Comparison of ENCODE assay signal across 1 cellular context in the genomic region with DNA sequence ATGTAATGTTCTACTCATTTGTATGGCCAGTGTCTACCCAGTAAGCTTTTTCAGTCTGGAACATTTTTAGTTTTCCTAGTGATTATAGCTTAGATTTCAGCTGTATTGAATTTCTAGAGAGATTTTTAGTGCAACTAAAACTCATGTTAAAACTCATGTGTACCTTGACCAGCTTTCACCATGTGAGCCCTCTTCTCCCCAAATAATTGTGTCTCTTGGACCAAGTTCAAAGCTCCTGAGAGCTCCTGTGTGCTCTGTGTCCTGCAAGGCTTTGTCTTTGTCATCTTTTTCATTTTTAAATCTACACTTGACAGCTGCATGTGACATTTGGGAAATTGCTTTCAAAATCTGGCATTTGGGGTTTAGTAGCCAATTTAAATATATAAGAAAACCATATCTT.
A peak's percentile ranks its signal among the peaks of the same experiment; 100 is the strongest.
TF ChIP-seq lines count a peak whose summit lies in the region.

No MANE protein-coding gene starts in this region.

TF ChIP-seq in HepG2, 621 proteins besides CTCF, POLR2A, EP300 and RAD21:
- TF ChIP-seq EHMT2 (IDR thresholded peaks at IDR 0.05; ENCODE audit: borderline replicate concordance, low read depth, low read length) (no peak), ZNF552 (CRISPR knock-in tag; IDR thresholded peaks at IDR 0.05; ENCODE audit: borderline replicate concordance) (no peak), AGO2 (optimal IDR thresholded peaks at IDR 0.05; ENCODE audit: low read depth, low read length) (no peak), ZNF232 (CRISPR knock-in tag; IDR thresholded peaks at IDR 0.05; ENCODE audit: borderline replicate concordance) (0 out of 2 replicates have a peak, but pooled peaks have one; percentile 31), ARHGAP35 (CRISPR knock-in tag; IDR thresholded peaks at IDR 0.05; ENCODE audit: borderline replicate concordance) (no peak), ZNF607 (CRISPR knock-in tag; IDR thresholded peaks at IDR 0.05; ENCODE audit: borderline replicate concordance) (no peak), FOXC1 (CRISPR knock-in tag; IDR thresholded peaks at IDR 0.05; ENCODE audit: borderline replicate concordance) (no peak), HNF4A (CRISPR knock-in tag; IDR thresholded peaks at IDR 0.05) (peak; percentile 38; the same call in 1 of the 2 replicates)
- TF ChIP-seq, protein P1, sequence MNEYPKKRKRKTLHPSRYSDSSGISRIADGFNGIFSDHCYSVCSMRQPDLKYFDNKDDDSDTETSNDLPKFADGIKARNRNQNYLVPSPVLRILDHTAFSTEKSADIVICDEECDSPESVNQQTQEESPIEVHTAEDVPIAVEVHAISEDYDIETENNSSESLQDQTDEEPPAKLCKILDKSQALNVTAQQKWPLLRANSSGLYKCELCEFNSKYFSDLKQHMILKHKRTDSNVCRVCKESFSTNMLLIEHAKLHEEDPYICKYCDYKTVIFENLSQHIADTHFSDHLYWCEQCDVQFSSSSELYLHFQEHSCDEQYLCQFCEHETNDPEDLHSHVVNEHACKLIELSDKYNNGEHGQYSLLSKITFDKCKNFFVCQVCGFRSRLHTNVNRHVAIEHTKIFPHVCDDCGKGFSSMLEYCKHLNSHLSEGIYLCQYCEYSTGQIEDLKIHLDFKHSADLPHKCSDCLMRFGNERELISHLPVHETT (CRISPR knock-in tag; conservative IDR thresholded peaks at IDR 0.05), result no peak
- TF ChIP-seq, protein P2, sequence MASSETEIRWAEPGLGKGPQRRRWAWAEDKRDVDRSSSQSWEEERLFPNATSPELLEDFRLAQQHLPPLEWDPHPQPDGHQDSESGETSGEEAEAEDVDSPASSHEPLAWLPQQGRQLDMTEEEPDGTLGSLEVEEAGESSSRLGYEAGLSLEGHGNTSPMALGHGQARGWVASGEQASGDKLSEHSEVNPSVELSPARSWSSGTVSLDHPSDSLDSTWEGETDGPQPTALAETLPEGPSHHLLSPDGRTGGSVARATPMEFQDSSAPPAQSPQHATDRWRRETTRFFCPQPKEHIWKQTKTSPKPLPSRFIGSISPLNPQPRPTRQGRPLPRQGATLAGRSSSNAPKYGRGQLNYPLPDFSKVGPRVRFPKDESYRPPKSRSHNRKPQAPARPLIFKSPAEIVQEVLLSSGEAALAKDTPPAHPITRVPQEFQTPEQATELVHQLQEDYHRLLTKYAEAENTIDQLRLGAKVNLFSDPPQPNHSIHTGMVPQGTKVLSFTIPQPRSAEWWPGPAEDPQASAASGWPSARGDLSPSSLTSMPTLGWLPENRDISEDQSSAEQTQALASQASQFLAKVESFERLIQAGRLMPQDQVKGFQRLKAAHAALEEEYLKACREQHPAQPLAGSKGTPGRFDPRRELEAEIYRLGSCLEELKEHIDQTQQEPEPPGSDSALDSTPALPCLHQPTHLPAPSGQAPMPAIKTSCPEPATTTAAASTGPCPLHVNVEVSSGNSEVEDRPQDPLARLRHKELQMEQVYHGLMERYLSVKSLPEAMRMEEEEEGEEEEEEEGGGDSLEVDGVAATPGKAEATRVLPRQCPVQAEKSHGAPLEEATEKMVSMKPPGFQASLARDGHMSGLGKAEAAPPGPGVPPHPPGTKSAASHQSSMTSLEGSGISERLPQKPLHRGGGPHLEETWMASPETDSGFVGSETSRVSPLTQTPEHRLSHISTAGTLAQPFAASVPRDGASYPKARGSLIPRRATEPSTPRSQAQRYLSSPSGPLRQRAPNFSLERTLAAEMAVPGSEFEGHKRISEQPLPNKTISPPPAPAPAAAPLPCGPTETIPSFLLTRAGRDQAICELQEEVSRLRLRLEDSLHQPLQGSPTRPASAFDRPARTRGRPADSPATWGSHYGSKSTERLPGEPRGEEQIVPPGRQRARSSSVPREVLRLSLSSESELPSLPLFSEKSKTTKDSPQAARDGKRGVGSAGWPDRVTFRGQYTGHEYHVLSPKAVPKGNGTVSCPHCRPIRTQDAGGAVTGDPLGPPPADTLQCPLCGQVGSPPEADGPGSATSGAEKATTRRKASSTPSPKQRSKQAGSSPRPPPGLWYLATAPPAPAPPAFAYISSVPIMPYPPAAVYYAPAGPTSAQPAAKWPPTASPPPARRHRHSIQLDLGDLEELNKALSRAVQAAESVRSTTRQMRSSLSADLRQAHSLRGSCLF (CRISPR knock-in tag; IDR thresholded peaks at IDR 0.05; ENCODE audit: borderline replicate concordance), result no peak
